Comparison of ENCODE assay signal across 19 cellular contexts in genomic region chr3:8283180-8283579, GRCh38.
"Had no signal": no experiment of that assay in that cellular context is flagged by ENCODE, and none has a peak within 500 bp of the region (broad histone marks: within the 10 kb centered on the region; RNA-seq: fewer than 3 reads in every experiment).

No MANE protein-coding gene starts in this region.

- H3K4me3 ChIP-seq: dorsolateral prefrontal cortex, esophagus muscularis mucosa, gastroesophageal sphincter, testis, tibial nerve, upper lobe of right lung, vagina had no signal

- H3K9me3 ChIP-seq: esophagus muscularis mucosa, gastroesophageal sphincter, testis, tibial nerve, upper lobe of right lung, vagina had no signal

- DNase-seq: cortex of kidney; dorsolateral prefrontal cortex; effector memory CD4-positive, alpha-beta T cell; foreskin fibroblast; glutamatergic neuron; left cardiac atrium; mammary epithelial cell; natural killer cell; right cardiac atrium; stimulated activated CD4-positive, alpha-beta T cell treated with anti-CD3 and anti-CD28 coated beads, Interleukin-4, amount 100 ng/mL, for 1 hour; stimulated activated CD8-positive, alpha-beta memory T cell treated with anti-CD3 and anti-CD28 coated beads, Interleukin-4, amount 100 ng/mL, for 48 hours; testis; upper lobe of right lung had no signal

- H3K4me1 ChIP-seq: gastroesophageal sphincter, testis, upper lobe of right lung, vagina had no signal

- ATAC-seq: gastroesophageal sphincter; natural killer cell; right cardiac atrium; stimulated activated effector memory CD8-positive, alpha-beta T cell treated with anti-CD3 and anti-CD28 coated beads, Interleukin-12 subunit alpha, Interleukin-12 subunit beta, amount 100 ng/mL, for 72 hours; upper lobe of right lung had no signal

- H3K27ac ChIP-seq: dorsolateral prefrontal cortex, epithelial cell of prostate, esophagus muscularis mucosa, gastroesophageal sphincter, testis, tibial nerve, upper lobe of right lung, vagina had no signal

- H3K27me3 ChIP-seq: dorsolateral prefrontal cortex, esophagus muscularis mucosa, gastroesophageal sphincter, testis, tibial nerve, upper lobe of right lung, vagina had no signal

- H3K36me3 ChIP-seq: esophagus muscularis mucosa, gastroesophageal sphincter, tibial nerve, upper lobe of right lung, vagina had no signal
